In the genomic region with DNA sequence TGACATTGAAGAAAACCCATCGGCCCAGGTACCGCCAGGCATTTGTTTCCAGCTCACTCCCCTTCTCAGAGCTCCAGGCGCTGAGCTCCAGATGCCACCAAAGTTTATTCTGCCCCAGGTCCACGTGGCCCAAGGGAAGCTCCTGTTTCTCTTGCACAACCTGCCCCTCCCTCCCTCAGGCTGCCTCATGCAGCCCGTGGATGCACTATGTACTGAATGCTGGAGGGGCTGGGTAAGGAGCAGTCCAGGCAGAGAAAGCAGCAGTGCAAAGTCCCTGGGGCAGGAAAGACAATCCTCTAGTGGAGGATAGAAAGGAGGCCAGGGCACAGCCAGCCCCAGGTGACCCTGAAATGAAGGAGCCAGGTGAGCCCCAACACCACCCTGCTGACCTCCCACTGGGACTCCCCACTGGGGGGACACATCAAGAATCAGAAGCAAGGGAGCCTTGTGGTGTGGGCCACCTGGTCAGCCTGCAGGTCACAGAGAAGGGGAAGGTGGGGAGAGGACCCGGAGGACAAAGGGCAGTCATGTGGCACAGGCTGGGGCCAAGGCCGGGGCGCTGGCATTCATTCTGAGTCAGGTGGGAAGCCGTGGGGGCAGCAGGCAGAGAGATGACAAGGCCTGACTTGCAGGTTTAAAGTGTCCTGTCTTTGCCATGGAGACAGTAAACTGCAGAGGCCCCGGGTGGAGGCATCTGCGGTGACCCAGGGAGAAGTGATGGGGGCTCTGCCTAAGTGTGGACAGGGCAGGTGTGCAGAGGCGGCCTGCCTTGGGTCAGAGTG, we compare ENCODE assay signal across 2 cellular contexts.
TF ChIP-seq lines count a peak whose summit lies in the region.

No MANE protein-coding gene starts in this region.

TF ChIP-seq in HEK293, 187 proteins besides CTCF, POLR2A, EP300 and RAD21:
- TF ChIP-seq ZNF76 (tag by site-specific recombination; IDR thresholded peaks at IDR 0.05; ENCODE audit: borderline replicate concordance, low read depth) = no peak
- no peak for TF ChIP-seq GLI2 (tag by site-specific recombination; IDR thresholded peaks at IDR 0.05; ENCODE audit: borderline replicate concordance, low read depth)
- TF ChIP-seq, protein P1, sequence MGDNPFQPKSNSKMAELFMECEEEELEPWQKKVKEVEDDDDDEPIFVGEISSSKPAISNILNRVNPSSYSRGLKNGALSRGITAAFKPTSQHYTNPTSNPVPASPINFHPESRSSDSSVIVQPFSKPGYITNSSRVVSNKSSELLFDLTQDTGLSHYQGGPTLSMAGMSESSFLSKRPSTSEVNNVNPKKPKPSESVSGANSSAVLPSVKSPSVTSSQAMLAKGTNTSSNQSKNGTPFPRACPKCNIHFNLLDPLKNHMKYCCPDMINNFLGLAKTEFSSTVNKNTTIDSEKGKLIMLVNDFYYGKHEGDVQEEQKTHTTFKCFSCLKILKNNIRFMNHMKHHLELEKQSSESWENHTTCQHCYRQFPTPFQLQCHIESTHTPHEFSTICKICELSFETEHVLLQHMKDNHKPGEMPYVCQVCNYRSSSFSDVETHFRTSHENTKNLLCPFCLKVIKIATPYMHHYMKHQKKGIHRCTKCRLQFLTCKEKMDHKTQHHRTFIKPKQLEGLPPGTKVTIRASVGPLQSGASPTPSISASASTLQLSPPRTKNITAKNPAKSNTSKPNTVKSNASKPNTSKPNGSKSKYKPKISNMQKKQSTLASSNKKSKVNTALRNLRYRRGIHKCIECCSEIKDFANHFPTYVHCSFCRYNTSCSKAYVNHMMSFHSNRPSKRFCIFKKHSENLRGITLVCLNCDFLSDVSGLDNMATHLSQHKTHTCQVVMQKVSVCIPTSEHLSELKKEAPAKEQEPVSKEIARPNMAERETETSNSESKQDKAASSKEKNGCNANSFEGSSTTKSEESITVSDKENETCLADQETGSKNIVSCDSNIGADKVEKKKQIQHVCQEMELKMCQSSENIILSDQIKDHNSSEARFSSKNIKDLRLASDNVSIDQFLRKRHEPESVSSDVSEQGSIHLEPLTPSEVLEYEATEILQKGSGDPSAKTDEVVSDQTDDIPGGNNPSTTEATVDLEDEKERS (tag by site-specific recombination; IDR thresholded peaks at IDR 0.05) = no peak
- TF ChIP-seq, protein P2, sequence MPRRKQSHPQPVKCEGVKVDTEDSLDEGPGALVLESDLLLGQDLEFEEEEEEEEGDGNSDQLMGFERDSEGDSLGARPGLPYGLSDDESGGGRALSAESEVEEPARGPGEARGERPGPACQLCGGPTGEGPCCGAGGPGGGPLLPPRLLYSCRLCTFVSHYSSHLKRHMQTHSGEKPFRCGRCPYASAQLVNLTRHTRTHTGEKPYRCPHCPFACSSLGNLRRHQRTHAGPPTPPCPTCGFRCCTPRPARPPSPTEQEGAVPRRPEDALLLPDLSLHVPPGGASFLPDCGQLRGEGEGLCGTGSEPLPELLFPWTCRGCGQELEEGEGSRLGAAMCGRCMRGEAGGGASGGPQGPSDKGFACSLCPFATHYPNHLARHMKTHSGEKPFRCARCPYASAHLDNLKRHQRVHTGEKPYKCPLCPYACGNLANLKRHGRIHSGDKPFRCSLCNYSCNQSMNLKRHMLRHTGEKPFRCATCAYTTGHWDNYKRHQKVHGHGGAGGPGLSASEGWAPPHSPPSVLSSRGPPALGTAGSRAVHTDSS (tag by site-specific recombination; IDR thresholded peaks at IDR 0.05) = no peak
- TF ChIP-seq ZNF623 (tag by site-specific recombination; IDR thresholded peaks at IDR 0.05) = peak; percentile 74

TF ChIP-seq in WTC11, 78 proteins besides CTCF, POLR2A, EP300 and RAD21:
- TF ChIP-seq, protein P3, sequence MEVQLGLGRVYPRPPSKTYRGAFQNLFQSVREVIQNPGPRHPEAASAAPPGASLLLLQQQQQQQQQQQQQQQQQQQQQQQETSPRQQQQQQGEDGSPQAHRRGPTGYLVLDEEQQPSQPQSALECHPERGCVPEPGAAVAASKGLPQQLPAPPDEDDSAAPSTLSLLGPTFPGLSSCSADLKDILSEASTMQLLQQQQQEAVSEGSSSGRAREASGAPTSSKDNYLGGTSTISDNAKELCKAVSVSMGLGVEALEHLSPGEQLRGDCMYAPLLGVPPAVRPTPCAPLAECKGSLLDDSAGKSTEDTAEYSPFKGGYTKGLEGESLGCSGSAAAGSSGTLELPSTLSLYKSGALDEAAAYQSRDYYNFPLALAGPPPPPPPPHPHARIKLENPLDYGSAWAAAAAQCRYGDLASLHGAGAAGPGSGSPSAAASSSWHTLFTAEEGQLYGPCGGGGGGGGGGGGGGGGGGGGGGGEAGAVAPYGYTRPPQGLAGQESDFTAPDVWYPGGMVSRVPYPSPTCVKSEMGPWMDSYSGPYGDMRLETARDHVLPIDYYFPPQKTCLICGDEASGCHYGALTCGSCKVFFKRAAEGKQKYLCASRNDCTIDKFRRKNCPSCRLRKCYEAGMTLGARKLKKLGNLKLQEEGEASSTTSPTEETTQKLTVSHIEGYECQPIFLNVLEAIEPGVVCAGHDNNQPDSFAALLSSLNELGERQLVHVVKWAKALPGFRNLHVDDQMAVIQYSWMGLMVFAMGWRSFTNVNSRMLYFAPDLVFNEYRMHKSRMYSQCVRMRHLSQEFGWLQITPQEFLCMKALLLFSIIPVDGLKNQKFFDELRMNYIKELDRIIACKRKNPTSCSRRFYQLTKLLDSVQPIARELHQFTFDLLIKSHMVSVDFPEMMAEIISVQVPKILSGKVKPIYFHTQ (CRISPR knock-in tag; IDR thresholded peaks at IDR 0.05) = no peak
- TF ChIP-seq, protein P4, sequence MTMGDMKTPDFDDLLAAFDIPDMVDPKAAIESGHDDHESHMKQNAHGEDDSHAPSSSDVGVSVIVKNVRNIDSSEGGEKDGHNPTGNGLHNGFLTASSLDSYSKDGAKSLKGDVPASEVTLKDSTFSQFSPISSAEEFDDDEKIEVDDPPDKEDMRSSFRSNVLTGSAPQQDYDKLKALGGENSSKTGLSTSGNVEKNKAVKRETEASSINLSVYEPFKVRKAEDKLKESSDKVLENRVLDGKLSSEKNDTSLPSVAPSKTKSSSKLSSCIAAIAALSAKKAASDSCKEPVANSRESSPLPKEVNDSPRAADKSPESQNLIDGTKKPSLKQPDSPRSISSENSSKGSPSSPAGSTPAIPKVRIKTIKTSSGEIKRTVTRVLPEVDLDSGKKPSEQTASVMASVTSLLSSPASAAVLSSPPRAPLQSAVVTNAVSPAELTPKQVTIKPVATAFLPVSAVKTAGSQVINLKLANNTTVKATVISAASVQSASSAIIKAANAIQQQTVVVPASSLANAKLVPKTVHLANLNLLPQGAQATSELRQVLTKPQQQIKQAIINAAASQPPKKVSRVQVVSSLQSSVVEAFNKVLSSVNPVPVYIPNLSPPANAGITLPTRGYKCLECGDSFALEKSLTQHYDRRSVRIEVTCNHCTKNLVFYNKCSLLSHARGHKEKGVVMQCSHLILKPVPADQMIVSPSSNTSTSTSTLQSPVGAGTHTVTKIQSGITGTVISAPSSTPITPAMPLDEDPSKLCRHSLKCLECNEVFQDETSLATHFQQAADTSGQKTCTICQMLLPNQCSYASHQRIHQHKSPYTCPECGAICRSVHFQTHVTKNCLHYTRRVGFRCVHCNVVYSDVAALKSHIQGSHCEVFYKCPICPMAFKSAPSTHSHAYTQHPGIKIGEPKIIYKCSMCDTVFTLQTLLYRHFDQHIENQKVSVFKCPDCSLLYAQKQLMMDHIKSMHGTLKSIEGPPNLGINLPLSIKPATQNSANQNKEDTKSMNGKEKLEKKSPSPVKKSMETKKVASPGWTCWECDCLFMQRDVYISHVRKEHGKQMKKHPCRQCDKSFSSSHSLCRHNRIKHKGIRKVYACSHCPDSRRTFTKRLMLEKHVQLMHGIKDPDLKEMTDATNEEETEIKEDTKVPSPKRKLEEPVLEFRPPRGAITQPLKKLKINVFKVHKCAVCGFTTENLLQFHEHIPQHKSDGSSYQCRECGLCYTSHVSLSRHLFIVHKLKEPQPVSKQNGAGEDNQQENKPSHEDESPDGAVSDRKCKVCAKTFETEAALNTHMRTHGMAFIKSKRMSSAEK (CRISPR knock-in tag; IDR thresholded peaks at IDR 0.05; ENCODE audit: borderline replicate concordance) = no peak
- no peak for TF ChIP-seq NFATC4 (CRISPR knock-in tag; IDR thresholded peaks at IDR 0.05)
- TF ChIP-seq, protein P5, sequence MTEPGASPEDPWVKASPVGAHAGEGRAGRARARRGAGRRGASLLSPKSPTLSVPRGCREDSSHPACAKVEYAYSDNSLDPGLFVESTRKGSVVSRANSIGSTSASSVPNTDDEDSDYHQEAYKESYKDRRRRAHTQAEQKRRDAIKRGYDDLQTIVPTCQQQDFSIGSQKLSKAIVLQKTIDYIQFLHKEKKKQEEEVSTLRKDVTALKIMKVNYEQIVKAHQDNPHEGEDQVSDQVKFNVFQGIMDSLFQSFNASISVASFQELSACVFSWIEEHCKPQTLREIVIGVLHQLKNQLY (CRISPR knock-in tag; IDR thresholded peaks at IDR 0.05) = no peak
